In genomic region chr7:24419070-24419469, GRCh38 we compare ENCODE assay signal across 13 cellular contexts.
DNase-seq lines count a peak whose midpoint lies in the region; FAIRE-seq and TF ChIP-seq lines count a peak whose summit lies in the region.
"Had no signal": no experiment of that assay in that cellular context is flagged by ENCODE, and none has a peak within 500 bp of the region (broad histone marks: within the 10 kb centered on the region; RNA-seq: fewer than 3 reads in every experiment).

No MANE protein-coding gene starts in this region.

- H3K4me3 ChIP-seq in breast epithelium (no peak overlapping the region), adipocyte (ENCODE audit: low read length) (no peak overlapping the region), neural progenitor cell (no peak overlapping the region)

- no peaks in the 10 kb centered on the region for H3K36me3 Mint-ChIP-seq in MCF 10A (ENCODE audit: insufficient read depth, unreplicated experiment)
- H3K36me3 Mint-ChIP-seq in neural progenitor cell, result no peaks in the 10 kb centered on the region
- H3K36me3 Mint-ChIP-seq in mesothelial cell of epicardium, result peaks cover 2% of the 10 kb centered on the region

- POLR2A ChIA-PET in MCF 10A (lab: Yijun Ruan, JAX), result no interaction called here

- DNase-seq in MCF 10A (ENCODE audit: unreplicated experiment) (peak; percentile 29), breast epithelium (ENCODE audit: low spot score in 2 of 2) (no peak), HT1080 (ENCODE audit: low read depth) (peak; percentile 22), adipocyte (ENCODE audit: low read depth) (peak; percentile 3), neural progenitor cell (ENCODE audit: low spot score) (peak; percentile 25), SKM-1 (lab: John Stamatoyannopoulos, UW; ENCODE audit: unreplicated experiment) (no peak), frontal cortex (ENCODE audit: low spot score in 2 of 2) (no peak), mesothelial cell of epicardium (ENCODE audit: low spot score in 2 of 2, unreplicated experiment in 2 of 2) (no peak)
- DNase-seq: dermis blood vessel endothelial cell; DMS153; HFFc6; NCI-H2171; stimulated activated naive CD8-positive, alpha-beta T cell treated with anti-CD3 and anti-CD28 coated beads, Interleukin-15, Interleukin-2, amounts not matched to agents 100 U/mL and 50 U/mL, for 24 hours had no signal

- no peaks in the 10 kb centered on the region for H3K9me3 ChIP-seq in breast epithelium
- peaks cover 6% of the 10 kb centered on the region for H3K9me3 ChIP-seq in adipocyte (ENCODE audit: control insufficient read depth, low read length)
- no peaks in the 10 kb centered on the region for H3K9me3 ChIP-seq in neural progenitor cell (ENCODE audit: low read depth)

- H3K27ac Mint-ChIP-seq in MCF 10A (ENCODE audit: low read depth, unreplicated experiment), result no peak overlapping the region
- no peak overlapping the region for H3K27ac Mint-ChIP-seq in neural progenitor cell
- H3K27ac Mint-ChIP-seq in mesothelial cell of epicardium, result no peak overlapping the region
- H3K27ac Mint-ChIP-seq: HFFc6 had no signal

- TF ChIP-seq POLR2A in breast epithelium (IDR thresholded peaks at IDR 0.05), result no peak

- H3K9ac ChIP-seq in adipocyte (ENCODE audit: low read length), result no peak overlapping the region
- H3K9ac ChIP-seq in neural progenitor cell, result no peak overlapping the region

- H4K20me1 ChIP-seq in neural progenitor cell (ENCODE audit: low read depth), result no peaks in the 10 kb centered on the region

- intact Hi-C loops in MCF 10A (cut with micrococcal nuclease), result no loop called here
- intact Hi-C loops in breast epithelium (cut with DNase I; ENCODE audit: low total_unique reads), result no loop called here

- H3K4me1 Mint-ChIP-seq in MCF 10A (ENCODE audit: insufficient read depth, unreplicated experiment) (no peaks in the 10 kb centered on the region), neural progenitor cell (peaks cover 16% of the 10 kb centered on the region), mesothelial cell of epicardium (no peaks in the 10 kb centered on the region)

- no peak overlapping the region for H3K27ac ChIP-seq in breast epithelium
- no peak overlapping the region for H3K27ac ChIP-seq in neural progenitor cell

- H3K4me3 Mint-ChIP-seq in MCF 10A (ENCODE audit: unreplicated experiment) (no peak overlapping the region), neural progenitor cell (no peak overlapping the region), mesothelial cell of epicardium (no peak overlapping the region)
- H3K4me3 Mint-ChIP-seq: HFFc6 had no signal

- peaks cover 3% of the 10 kb centered on the region for H3K9me3 Mint-ChIP-seq in MCF 10A (ENCODE audit: unreplicated experiment)
- no peaks in the 10 kb centered on the region for H3K9me3 Mint-ChIP-seq in neural progenitor cell
- H3K9me3 Mint-ChIP-seq in mesothelial cell of epicardium, result peaks cover 7% of the 10 kb centered on the region
- H3K9me3 Mint-ChIP-seq: HFFc6 had no signal

- H3K4me1 ChIP-seq in breast epithelium (no peaks in the 10 kb centered on the region), adipocyte (ENCODE audit: control insufficient read depth, insufficient read depth, low read length) (peaks cover 6% of the 10 kb centered on the region), neural progenitor cell (peaks cover 10% of the 10 kb centered on the region)

- H2AFZ ChIP-seq in neural progenitor cell (replicated peaks), result no peak overlapping the region

- no peak overlapping the region for H3K4me2 ChIP-seq in neural progenitor cell

- no peaks in the 10 kb centered on the region for H3K79me2 ChIP-seq in neural progenitor cell (ENCODE audit: low read depth)

- H3K27me3 ChIP-seq in breast epithelium, result no peaks in the 10 kb centered on the region
- H3K27me3 ChIP-seq in adipocyte (replicated peaks; ENCODE audit: control insufficient read depth, insufficient read depth, low read length), result no peaks in the 10 kb centered on the region
- no peaks in the 10 kb centered on the region for H3K27me3 ChIP-seq in neural progenitor cell

- no peak for FAIRE-seq in frontal cortex (lab: Jason Lieb, UNC)

- BruUV-seq in MCF 10A (replicated peaks; lab: Mats Ljungman, UMichigan), result no TSS peak

- CTCF ChIA-PET in MCF 10A (lab: Yijun Ruan, JAX), result interaction anchor here (0.9 kb wide), 1 partner anchor 31 kb away, joined by 3 read pairs; no protein-coding TSS in a partner anchor

- TF ChIP-seq CTCF in MCF 10A (IDR thresholded peaks at IDR 0.05; ENCODE audit: unreplicated experiment) (no peak), breast epithelium (IDR thresholded peaks at IDR 0.05) (no peak), neural progenitor cell (IDR thresholded peaks at IDR 0.05) (no peak), mesothelial cell of epicardium (IDR thresholded peaks at IDR 0.05; ENCODE audit: unreplicated experiment) (no peak)

- no peaks in the 10 kb centered on the region for H3F3A ChIP-seq in neural progenitor cell (ENCODE audit: low read depth)

- H3K27me3 Mint-ChIP-seq in MCF 10A (ENCODE audit: insufficient read depth, unreplicated experiment) (no peaks in the 10 kb centered on the region), neural progenitor cell (ENCODE audit: insufficient read depth, low read depth) (no peaks in the 10 kb centered on the region), mesothelial cell of epicardium (ENCODE audit: low read depth) (peaks cover 3% of the 10 kb centered on the region)

- H3K36me3 ChIP-seq in breast epithelium, result no peaks in the 10 kb centered on the region
- H3K36me3 ChIP-seq in adipocyte (ENCODE audit: control insufficient read depth, insufficient read depth, low read length, severe bottlenecking), result no peaks in the 10 kb centered on the region
- no peaks in the 10 kb centered on the region for H3K36me3 ChIP-seq in neural progenitor cell

Comparison
In these comparisons a context has a peak if more than half of its experiments do, and no peak if none do; other contexts are left out.
1. DNase-seq: peak in MCF 10A (single experiment), HT1080 (single experiment), adipocyte (single experiment) and neural progenitor cell (single experiment); none in breast epithelium (0 of 2), SKM-1 (single experiment), frontal cortex (0 of 2) and mesothelial cell of epicardium (0 of 2).